Comparison of ENCODE assay signal across 24 cellular contexts in the genomic region with DNA sequence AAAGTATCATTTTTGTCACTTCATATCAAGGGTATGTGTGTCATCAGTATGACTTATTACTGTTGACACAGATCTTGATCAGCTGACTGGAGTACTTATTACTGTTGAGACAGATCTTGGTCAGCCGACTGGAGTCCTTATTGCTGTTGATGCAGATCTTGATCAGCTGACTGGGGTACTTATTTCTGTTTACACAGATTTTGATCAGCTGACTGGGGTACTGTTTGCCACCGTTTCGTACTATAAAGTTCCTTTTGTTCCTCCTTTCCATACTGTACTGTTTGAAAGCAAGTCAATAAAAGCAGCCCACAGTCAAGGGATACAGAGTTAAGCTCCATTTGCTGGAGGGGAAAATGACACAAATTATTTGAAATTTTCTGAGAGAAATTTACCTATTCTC.
DNase-seq lines count a peak whose midpoint lies in the region; ATAC-seq, FAIRE-seq and TF ChIP-seq lines count a peak whose summit lies in the region.
"Had no signal": no experiment of that assay in that cellular context is flagged by ENCODE, and none has a peak within 500 bp of the region (broad histone marks: within the 10 kb centered on the region; RNA-seq: fewer than 3 reads in every experiment).

No MANE protein-coding gene starts in this region.

- H3K27me3 Mint-ChIP-seq in stimulated activated naive CD8-positive, alpha-beta T cell treated with anti-CD3 and anti-CD28 coated beads, Interleukin-15, amount 100 ng/mL, for 72 hours, result no peaks in the 10 kb centered on the region
- H3K27me3 Mint-ChIP-seq: B cell; CD4-positive, CD25-positive, alpha-beta regulatory T cell had no signal

- H3K4me3 ChIP-seq in epithelial cell of esophagus (ENCODE audit: low read length) (no peak overlapping the region), vagina (no peak overlapping the region)
- H3K4me3 ChIP-seq: BLaER1, GM23338, HAP-1 had no signal

- H3K27ac ChIP-seq in vagina, result no peak overlapping the region
- H3K27ac ChIP-seq: 22Rv1, BLaER1, C4-2B had no signal

- no peaks in the 10 kb centered on the region for H3K27me3 ChIP-seq in vagina
- H3K27me3 ChIP-seq: BLaER1 had no signal

- no peaks in the 10 kb centered on the region for H3K4me1 ChIP-seq in vagina
- H3K4me1 ChIP-seq: BLaER1, Caco-2, HAP-1 had no signal

- no peak overlapping the region for H3K4me3 Mint-ChIP-seq in stimulated activated naive CD8-positive, alpha-beta T cell treated with anti-CD3 and anti-CD28 coated beads, Interleukin-15, amount 100 ng/mL, for 72 hours
- H3K4me3 Mint-ChIP-seq: B cell; CD4-positive, CD25-positive, alpha-beta regulatory T cell; CD8-positive, alpha-beta T cell; GM23338; HFFc6 had no signal

- no peak overlapping the region for H3K27ac Mint-ChIP-seq in stimulated activated naive CD8-positive, alpha-beta T cell treated with anti-CD3 and anti-CD28 coated beads, Interleukin-15, amount 100 ng/mL, for 72 hours
- H3K27ac Mint-ChIP-seq: B cell; CD4-positive, CD25-positive, alpha-beta regulatory T cell; CD8-positive, alpha-beta T cell; GM23338; HFFc6 had no signal

- peak; percentile 54 for DNase-seq in DMS53 (lab: John Stamatoyannopoulos, UW)
- DNase-seq in DMS53 treated with DMSO at 0.1 percent for 48 hours (lab: John Stamatoyannopoulos, UW; ENCODE audit: unreplicated experiment), result no peak
- no peak for DNase-seq in H54 (ENCODE audit: insufficient read length, low spot score)
- peak; percentile 8 for DNase-seq in OCI-M1 (lab: John Stamatoyannopoulos, UW)
- peak; percentile 8 for DNase-seq in epithelial cell of esophagus (ENCODE audit: low read depth)
- DNase-seq in vagina (ENCODE audit: extremely low spot score in 2 of 2), result no peak
- no peak for DNase-seq in stimulated activated naive CD8-positive, alpha-beta T cell treated with anti-CD3 and anti-CD28 coated beads, Interleukin-15, amount 100 ng/mL, for 72 hours
- DNase-seq: Caco-2; CD4-positive, CD25-positive, alpha-beta regulatory T cell; CD8-positive, alpha-beta T cell; DMS153; DMS79 treated with DMSO at 0.1 percent for 48 hours; GF-D8; HFFc6 had no signal

- TF ChIP-seq POLR2A in H54 (IDR thresholded peaks at IDR 0.05; ENCODE audit: low read depth, low read length), result no peak
- TF ChIP-seq POLR2A in vagina (IDR thresholded peaks at IDR 0.05), result no peak

- no peaks in the 10 kb centered on the region for H3K36me3 ChIP-seq in vagina
- H3K36me3 ChIP-seq: BLaER1, HAP-1 had no signal

- H3K9me3 ChIP-seq in vagina, result no peaks in the 10 kb centered on the region
- H3K9me3 ChIP-seq: Caco-2, HAP-1 had no signal

- no peak for TF ChIP-seq CTCF in epithelial cell of esophagus (IDR thresholded peaks at IDR 0.05; ENCODE audit: insufficient read depth, low read depth, low read length, missing control alignments)
- no peak for TF ChIP-seq CTCF in vagina (IDR thresholded peaks at IDR 0.05)

- ATAC-seq in stimulated activated naive CD8-positive, alpha-beta T cell treated with anti-CD3 and anti-CD28 coated beads, Interleukin-15, amount 100 ng/mL, for 72 hours, result no peak
- no peak for ATAC-seq in HG03280 (IDR thresholded peaks at IDR 0.05; ENCODE audit: unreplicated experiment)
- ATAC-seq: CD8-positive, alpha-beta T cell; GM23338 had no signal

- peak; percentile 65 for FAIRE-seq in H54 (lab: Jason Lieb, UNC)
- FAIRE-seq: A204.1, GM12891, GM18507 had no signal

- H3K9me3 Mint-ChIP-seq in stimulated activated naive CD8-positive, alpha-beta T cell treated with anti-CD3 and anti-CD28 coated beads, Interleukin-15, amount 100 ng/mL, for 72 hours, result peaks cover 5 to 12% of the 10 kb centered on the region in 2 donors

- intact Hi-C loops in vagina (cut with DNase I), result no loop called here

- H3K4me1 Mint-ChIP-seq in stimulated activated naive CD8-positive, alpha-beta T cell treated with anti-CD3 and anti-CD28 coated beads, Interleukin-15, amount 100 ng/mL, for 72 hours, result no peaks in the 10 kb centered on the region
- H3K4me1 Mint-ChIP-seq: B cell had no signal

Comparison
In these comparisons a context has a peak if more than half of its experiments do, and no peak if none do; other contexts are left out.
1. DNase-seq: peak in DMS53 (single experiment), OCI-M1 (single experiment) and epithelial cell of esophagus (single experiment); none in DMS53 treated with DMSO at 0.1 percent for 48 hours (single experiment), H54 (single experiment), vagina (0 of 2) and stimulated activated naive CD8-positive, alpha-beta T cell treated with anti-CD3 and anti-CD28 coated beads, Interleukin-15, amount 100 ng/mL, for 72 hours (0 of 2).